8 cellular contexts compared by ENCODE assay signal in the genomic region with DNA sequence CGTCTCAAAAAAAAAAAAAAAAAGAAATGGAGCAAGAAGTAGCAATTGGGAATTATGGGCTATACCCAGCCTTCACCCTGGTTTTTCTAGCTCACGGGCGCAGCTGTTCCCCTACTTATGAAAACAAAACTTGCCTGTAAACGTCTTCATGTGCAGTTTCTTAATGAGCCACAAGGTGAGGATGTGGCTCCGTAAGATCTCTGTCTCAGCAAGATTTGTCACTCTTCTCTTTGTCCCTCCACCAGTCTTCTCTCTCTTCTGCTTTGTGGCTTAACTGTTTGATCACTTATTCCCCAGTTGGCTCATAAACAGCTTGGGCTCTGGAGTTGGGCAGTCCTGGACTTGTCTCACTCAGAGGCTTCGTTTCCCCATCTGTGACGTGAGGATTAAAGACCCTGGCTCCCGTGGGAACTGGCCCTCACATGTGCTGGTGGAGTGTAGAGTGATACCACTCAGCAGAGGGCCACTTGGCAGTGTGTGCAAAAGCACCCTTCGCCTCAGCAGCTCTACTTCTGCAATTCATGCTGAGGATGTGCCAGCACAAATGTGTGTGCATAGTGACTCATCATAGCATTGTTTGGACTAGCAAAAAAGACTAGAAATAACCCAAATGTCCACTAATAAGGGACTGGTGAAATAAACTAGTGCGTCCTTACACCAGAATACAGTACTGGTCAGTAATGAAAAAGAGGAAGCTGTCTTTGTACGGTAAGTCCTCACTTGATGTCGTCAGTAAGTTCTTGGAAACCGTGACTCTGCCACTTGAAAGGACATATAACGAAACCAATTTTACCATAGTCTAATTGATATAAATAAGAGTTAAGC. TPM values are rescaled to one million over a fixed set of nuclear protein-coding genes. Genes with fewer than 3 reads are reported as not detected.
A peak's percentile ranks its signal among the peaks of the same experiment; 100 is the strongest.
DNase-seq lines count a peak whose midpoint lies in the region; ATAC-seq and TF ChIP-seq lines count a peak whose summit lies in the region.

No MANE protein-coding gene starts in this region.

- no peaks in the 10 kb centered on the region for H4K20me1 ChIP-seq in Loucy (ENCODE audit: insufficient read depth, low read length, poor library complexity, severe bottlenecking)

- peaks cover 4% of the 10 kb centered on the region; the same call in 1 of the 2 replicates for H3K36me3 ChIP-seq in Loucy (ENCODE audit: insufficient read depth, low read length)
- H3K36me3 ChIP-seq in colonic mucosa: no peaks in the 10 kb centered on the region

- H3K4me1 ChIP-seq in Loucy (ENCODE audit: insufficient read depth, low read length, poor library complexity, severe bottlenecking) (peaks cover 5% of the 10 kb centered on the region), colonic mucosa (peaks cover 7% of the 10 kb centered on the region)

- TF ChIP-seq POLR2A in lower leg skin (IDR thresholded peaks at IDR 0.05): no peak

- no peaks in the 10 kb centered on the region for H3F3A ChIP-seq in Loucy (ENCODE audit: low read depth)

- no peaks in the 10 kb centered on the region for H3K27me3 Mint-ChIP-seq in stimulated activated naive CD8-positive, alpha-beta T cell treated with anti-CD3 and anti-CD28 coated beads, Interleukin-15, amount 100 ng/mL, for 72 hours

- no peaks in the 10 kb centered on the region for H3K9me3 ChIP-seq in Loucy (ENCODE audit: insufficient read depth, low read depth, low read length)
- H3K9me3 ChIP-seq in colonic mucosa: no peaks in the 10 kb centered on the region

- H3K4me2 ChIP-seq in Loucy (ENCODE audit: low read depth, low read length, poor library complexity, severe bottlenecking): no peak overlapping the region

- H3K79me2 ChIP-seq in Loucy (ENCODE audit: insufficient read depth, low read length): peaks cover 12% of the 10 kb centered on the region; the same call in 1 of the 2 replicates

- H3K4me3 Mint-ChIP-seq in stimulated activated naive CD8-positive, alpha-beta T cell treated with anti-CD3 and anti-CD28 coated beads, Interleukin-15, amount 100 ng/mL, for 72 hours: peak overlapping the region in 1 of 2 donors; percentile 19

- no peaks in the 10 kb centered on the region for H3K9me2 ChIP-seq in Loucy (replicated peaks; ENCODE audit: low read depth, low read length)

- peak; percentile 21 for DNase-seq in stimulated activated CD4-positive, alpha-beta T cell treated with anti-CD3 and anti-CD28 coated beads, Interleukin-1b, Interleukin-23, amount 100 ng/mL, for 48 hours
- DNase-seq in stimulated activated CD4-positive, alpha-beta T cell treated with anti-CD3 and anti-CD28 coated beads, Interleukin-2, amount 100 ng/mL, for 48 hours: no peak
- peak; percentile 81 for DNase-seq in HCEC 1CT
- DNase-seq in T-helper 2 cell: peak in 3 of 5 experiments; percentile 19 to 84 (median 20)
- DNase-seq in colonic mucosa: peak; percentile 59
- peak; percentile 68 to 90 for DNase-seq in lower leg skin (ENCODE audit: low spot score in 2 of 2)
- peak; percentile 42 to 46 for DNase-seq in stimulated activated naive CD8-positive, alpha-beta T cell treated with anti-CD3 and anti-CD28 coated beads, Interleukin-15, amount 100 ng/mL, for 72 hours

- H3K9ac ChIP-seq in Loucy (ENCODE audit: low read depth, low read length, poor library complexity, severe bottlenecking) (peak overlapping the region; percentile 9), colonic mucosa (ENCODE audit: low read depth in 2 of 2, low read length in 2 of 2) (peak overlapping the region in 1 of 2 donors; percentile 60)

- intact Hi-C loops in colonic mucosa (cut with DNase I): loop anchor here (5.0 kb wide), 2 partner anchors 122 to 507 kb away; no protein-coding TSS in a partner anchor
- intact Hi-C loops in lower leg skin (cut with DNase I; ENCODE audit: low total_unique reads): no loop called here

- H3K4me3 ChIP-seq in Loucy (ENCODE audit: low read length, poor library complexity, severe bottlenecking) (no peak overlapping the region), colonic mucosa (no peak overlapping the region), lower leg skin (ENCODE audit: low read depth, poor library complexity, severe bottlenecking) (no peak overlapping the region)

- ATAC-seq in stimulated activated naive CD8-positive, alpha-beta T cell treated with anti-CD3 and anti-CD28 coated beads, Interleukin-15, amount 100 ng/mL, for 72 hours: peak; percentile 80

- H2AFZ ChIP-seq in Loucy (ENCODE audit: low read length): no peak overlapping the region

- peak overlapping the region in 1 of 2 donors; percentile 21 for H3K27ac Mint-ChIP-seq in stimulated activated naive CD8-positive, alpha-beta T cell treated with anti-CD3 and anti-CD28 coated beads, Interleukin-15, amount 100 ng/mL, for 72 hours

- H3K27me3 ChIP-seq in Loucy (ENCODE audit: insufficient read depth, low read length, poor library complexity, severe bottlenecking) (no peaks in the 10 kb centered on the region), colonic mucosa (no peaks in the 10 kb centered on the region)

- H3K27ac ChIP-seq in colonic mucosa: peak overlapping the region; percentile 49

- TF ChIP-seq CTCF in Loucy (conservative IDR thresholded peaks at IDR 0.05; ENCODE audit: low read length) (peak; percentile 86), colonic mucosa (IDR thresholded peaks at IDR 0.05) (peak; percentile 66), lower leg skin (IDR thresholded peaks at IDR 0.05) (peak in 1 of 3 donors; percentile 72)

- no peaks in the 10 kb centered on the region for H3K9me3 Mint-ChIP-seq in stimulated activated naive CD8-positive, alpha-beta T cell treated with anti-CD3 and anti-CD28 coated beads, Interleukin-15, amount 100 ng/mL, for 72 hours

- WGBS in lower leg skin, 2 donors: 17 to 18% methylated on average over 13 to 14 of the region's 14 CpGs

- H3K4me1 Mint-ChIP-seq in stimulated activated naive CD8-positive, alpha-beta T cell treated with anti-CD3 and anti-CD28 coated beads, Interleukin-15, amount 100 ng/mL, for 72 hours: peaks cover 56% of the 10 kb centered on the region

RNA-seq across cellular contexts. Expression of a gene that starts 8.7 kb away (rescaled TPM):
- total RNA-seq in colonic mucosa: 1 to 10 TPM; 7.1 to 8.5 TPM
- 10 to 100 TPM; 18.5 to 27.5 (median 25.3) TPM for total RNA-seq in lower leg skin

Comparison
In these comparisons a context has a peak if more than half of its experiments do, and no peak if none do; other contexts are left out.
1. DNase-seq: peak in stimulated activated CD4-positive, alpha-beta T cell treated with anti-CD3 and anti-CD28 coated beads, Interleukin-1b, Interleukin-23, amount 100 ng/mL, for 48 hours (single experiment), HCEC 1CT (single experiment), T-helper 2 cell (3 of 5), colonic mucosa (single experiment), lower leg skin (2 of 2) and stimulated activated naive CD8-positive, alpha-beta T cell treated with anti-CD3 and anti-CD28 coated beads, Interleukin-15, amount 100 ng/mL, for 72 hours (2 of 2); none in stimulated activated CD4-positive, alpha-beta T cell treated with anti-CD3 and anti-CD28 coated beads, Interleukin-2, amount 100 ng/mL, for 48 hours (0 of 2).